Comparison of ENCODE assay signal across 8 cellular contexts in the genomic region with DNA sequence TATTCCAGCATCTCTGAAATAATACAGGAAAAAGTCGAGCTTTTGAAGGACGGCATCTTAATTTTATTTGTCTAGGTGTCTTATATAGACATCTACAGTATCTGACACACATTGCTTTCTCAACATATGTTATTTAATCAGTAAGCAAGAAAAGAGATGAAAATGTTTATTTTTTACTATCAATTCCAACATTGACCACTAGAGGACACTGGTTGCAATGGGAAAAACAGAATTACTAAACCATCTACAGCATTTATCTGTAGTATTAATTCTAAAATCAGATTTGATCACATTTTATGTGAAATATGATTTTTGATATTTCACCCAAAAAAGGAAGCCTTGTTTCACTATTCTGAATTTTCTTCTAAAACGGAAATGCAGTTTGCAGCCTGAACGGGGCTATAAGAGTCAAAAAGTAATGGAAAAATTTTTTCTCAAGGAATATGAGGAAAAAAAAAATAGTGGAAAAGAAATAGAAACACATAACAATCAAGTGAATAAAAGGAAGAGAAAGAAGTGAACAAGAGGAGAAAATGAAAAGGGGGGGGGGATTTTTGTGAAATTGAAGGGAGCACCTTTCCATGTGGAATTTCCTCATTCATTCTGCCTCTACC.
DNase-seq lines count a peak whose midpoint lies in the region; TF ChIP-seq lines count a peak whose summit lies in the region.

No MANE protein-coding gene starts in this region.

- H3K27ac ChIP-seq in OCI-LY7 (ENCODE audit: low read depth, low read length, poor library complexity, severe bottlenecking) (no peak overlapping the region), esophagus squamous epithelium (no peak overlapping the region), stomach (no peak overlapping the region)

- H4K20me1 ChIP-seq in OCI-LY7 (ENCODE audit: insufficient read depth, low read length), result no peaks in the 10 kb centered on the region

- no peak overlapping the region for H2AFZ ChIP-seq in OCI-LY7 (ENCODE audit: low read length)

- intact Hi-C loops in OCI-LY7 (cut with micrococcal nuclease; ENCODE audit: unreplicated experiment), result loop anchor here (5.0 kb wide), 1 partner anchor 415 kb away; no protein-coding TSS in a partner anchor
- intact Hi-C loops in esophagus squamous epithelium (cut with DNase I), result no loop called here
- intact Hi-C loops in stomach (cut with DNase I; ENCODE audit: low total_unique reads), result no loop called here

- H3K36me3 ChIP-seq in OCI-LY7 (ENCODE audit: insufficient read depth, low read length) (no peaks in the 10 kb centered on the region), esophagus squamous epithelium (peaks cover 0 to 11% (median 0%) of the 10 kb centered on the region in 3 donors), stomach (peaks cover 0 to 11% (median 8%) of the 10 kb centered on the region in 4 donors)

- no peaks in the 10 kb centered on the region for H3K79me2 ChIP-seq in OCI-LY7 (ENCODE audit: insufficient read depth, low read depth, low read length)

- DNase-seq in NCI-H510A treated with DMSO at 0.1 percent for 48 hours (lab: John Stamatoyannopoulos, UW), result peak; percentile 37
- DNase-seq in NCI-H510A (lab: John Stamatoyannopoulos, UW), result no peak
- peak; percentile 27 for DNase-seq in OCI-LY7 (ENCODE audit: low spot score)
- no peak for DNase-seq in esophagus squamous epithelium (lab: John Stamatoyannopoulos, UW)
- no peak for DNase-seq in stomach
- DNase-seq in effector CD4-positive, alpha-beta T cell, result no peak
- DNase-seq in HuH-7 (ENCODE audit: low spot score), result no peak
- no peak for DNase-seq in COLO668 (lab: John Stamatoyannopoulos, UW; ENCODE audit: unreplicated experiment)

- H3K4me3 ChIP-seq in OCI-LY7 (ENCODE audit: low read depth, low read length, poor library complexity, severe bottlenecking) (no peak overlapping the region), esophagus squamous epithelium (no peak overlapping the region), stomach (no peak overlapping the region)

- H3K27me3 ChIP-seq in esophagus squamous epithelium (no peaks in the 10 kb centered on the region), stomach (no peaks in the 10 kb centered on the region)

- TF ChIP-seq POLR2A in esophagus squamous epithelium (IDR thresholded peaks at IDR 0.05) (no peak), stomach (IDR thresholded peaks at IDR 0.05) (no peak)

- H3K4me1 ChIP-seq in OCI-LY7 (ENCODE audit: insufficient read depth, low read length, poor library complexity, severe bottlenecking) (no peaks in the 10 kb centered on the region), esophagus squamous epithelium (no peaks in the 10 kb centered on the region), stomach (no peaks in the 10 kb centered on the region)

- H3K4me2 ChIP-seq in OCI-LY7 (ENCODE audit: low read length), result no peak overlapping the region

- 25 to 31% methylated on average over 4 of the region's 4 CpGs for WGBS in esophagus squamous epithelium, 2 donors
- 27 to 34% (median 30%) methylated on average over 4 of the region's 4 CpGs for WGBS in stomach, 5 donors

- H3K9me2 ChIP-seq in OCI-LY7 (ENCODE audit: insufficient read depth, low read length), result no peaks in the 10 kb centered on the region

- CTCF ChIA-PET in OCI-LY7 (lab: Charles Lee; ENCODE audit: unreplicated experiment), result no interaction called here

- BruUV-seq in OCI-LY7 (replicated peaks; lab: Mats Ljungman, UMichigan), result no TSS peak

- H3K9me3 ChIP-seq in OCI-LY7 (ENCODE audit: low read length) (no peaks in the 10 kb centered on the region), esophagus squamous epithelium (no peaks in the 10 kb centered on the region), stomach (no peaks in the 10 kb centered on the region)

- POLR2A ChIA-PET in OCI-LY7 (lab: Charles Lee), result no interaction called here

- TF ChIP-seq CTCF in OCI-LY7 (conservative IDR thresholded peaks at IDR 0.05; ENCODE audit: low read length) (peak; percentile 97), esophagus squamous epithelium (IDR thresholded peaks at IDR 0.05) (peak; percentile 61 to 89 (median 84)), stomach (IDR thresholded peaks at IDR 0.05) (peak in 5 of 7 experiments; percentile 44 to 94 (median 71))

- no peak for TF ChIP-seq EP300 in stomach (IDR thresholded peaks at IDR 0.05)

Comparison
In these comparisons a context has a peak if more than half of its experiments do, and no peak if none do; other contexts are left out.
1. DNase-seq: peak in NCI-H510A treated with DMSO at 0.1 percent for 48 hours (single experiment) and OCI-LY7 (single experiment); none in NCI-H510A (single experiment), esophagus squamous epithelium (single experiment), stomach (single experiment), effector CD4-positive, alpha-beta T cell (single experiment), HuH-7 (single experiment) and COLO668 (single experiment).
2. Peak in every context shown above with its lines, with median percentiles within 50 percentile points of each other: CTCF ChIP-seq.